ENCODE assay signal across 8 cellular contexts in the genomic region with DNA sequence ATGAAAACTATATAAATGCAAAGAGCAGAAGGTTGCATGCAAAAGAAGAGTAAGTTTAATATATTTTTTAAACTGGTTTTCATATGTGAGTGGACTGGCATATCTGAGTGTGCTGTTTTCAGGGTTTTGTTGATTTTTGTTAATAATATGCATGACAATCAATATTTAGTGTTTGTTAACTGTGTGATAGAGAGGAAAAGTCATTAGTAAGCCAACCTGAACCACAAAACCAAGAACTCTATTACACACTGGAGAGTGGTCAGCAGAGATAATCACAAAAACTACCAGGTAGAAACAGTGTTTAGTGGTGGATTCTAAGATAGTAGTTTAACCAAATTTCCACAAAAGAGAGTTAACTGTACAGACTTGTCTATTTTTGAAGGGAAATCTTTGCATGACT.
"Had no signal": no experiment of that assay in that cellular context is flagged by ENCODE, and none has a peak within 500 bp of the region (broad histone marks: within the 10 kb centered on the region; RNA-seq: fewer than 3 reads in every experiment).

No MANE protein-coding gene starts in this region.

- H3K9ac ChIP-seq: GM23248 had no signal

- H3K4me3 ChIP-seq: GM23248, HAP-1, K562 had no signal

- H3K9me3 ChIP-seq: HAP-1 had no signal

- DNase-seq: GM23248, GOT3, H7, IMR-90, KG1 had no signal

- H2AFZ ChIP-seq: GM23248 had no signal

- H3K27ac ChIP-seq: GM23248, HL-60 had no signal

- ATAC-seq: K562 had no signal

- FAIRE-seq: K562 had no signal

- H3K4me1 ChIP-seq: HAP-1 had no signal

- H3K36me3 ChIP-seq: HAP-1 had no signal
